ENCODE assay signal across 21 cellular contexts in the genomic region with DNA sequence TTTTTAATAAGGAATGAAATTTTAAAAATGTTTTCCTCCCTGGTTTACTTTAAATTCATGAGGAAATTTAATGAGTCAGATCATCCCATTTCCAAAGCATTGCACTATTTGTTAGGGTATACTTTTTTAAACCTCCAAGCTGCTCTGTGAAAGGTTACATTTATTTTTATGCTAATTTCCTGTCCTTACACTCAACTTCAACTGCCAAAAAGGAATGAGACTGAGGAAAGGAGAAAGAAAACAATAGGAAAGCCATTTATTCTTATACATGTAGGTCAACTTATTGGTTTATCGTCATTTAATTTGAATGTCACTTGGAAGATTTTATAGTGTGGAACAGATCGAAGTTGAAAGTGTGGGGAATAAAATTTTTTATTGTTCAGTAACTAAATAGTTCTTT.
"Had no signal": no experiment of that assay in that cellular context is flagged by ENCODE, and none has a peak within 500 bp of the region (broad histone marks: within the 10 kb centered on the region; RNA-seq: fewer than 3 reads in every experiment).

No MANE protein-coding gene starts in this region.

- ATAC-seq: activated CD4-positive, alpha-beta T cell treated with anti-CD3 and anti-CD28 coated beads for 36 hours; activated CD8-positive, alpha-beta T cell treated with anti-CD3 and anti-CD28 coated beads, Interleukin-2, amount 10 ng/mL, durations not matched to agents 7 days and 5 days; PC-3 had no signal

- H3K4me3 ChIP-seq: breast epithelium, MG63 had no signal

- DNase-seq: activated CD4-positive, alpha-beta T cell treated with anti-CD3 and anti-CD28 coated beads for 36 hours; activated CD4-positive, alpha-beta T cell treated with anti-CD3 and anti-CD28 coated beads, Interleukin-2, amount 50 U/mL, for 1 hour; activated CD8-positive, alpha-beta memory T cell treated with anti-CD3 and anti-CD28 coated beads, Interleukin-2, amount 50 U/mL, for 48 hours; activated CD8-positive, alpha-beta T cell treated with anti-CD3 and anti-CD28 coated beads, Interleukin-2, amount 10 ng/mL, durations not matched to agents 7 days and 5 days; activated T-cell treated with anti-CD3 and anti-CD28 coated beads, Interleukin-2, amount 50 U/mL, for 1 hour; aorta; caudate nucleus; MG63; MV-4-11; NCI-H1092 treated with DMSO at 0.1 percent for 48 hours; NCI-H1417 treated with DMSO at 0.1 percent for 48 hours; NCI-H187; NCI-H2081; NCI-H510A treated with DMSO at 0.1 percent for 48 hours; NCI-H69; PC-3; SIG-M5; T-helper 1 cell had no signal

- H3K27me3 Mint-ChIP-seq: activated CD4-positive, alpha-beta T cell treated with anti-CD3 and anti-CD28 coated beads for 36 hours had no signal

- H3K36me3 ChIP-seq: breast epithelium, MG63 had no signal

- H3K4me1 ChIP-seq: breast epithelium had no signal

- H3K36me3 Mint-ChIP-seq: activated naive CD4-positive, alpha-beta T cell treated with anti-CD3 and anti-CD28 coated beads, Interleukin-2, amount 50 U/mL, for 24 hours had no signal

- H3K4me1 Mint-ChIP-seq: activated CD4-positive, alpha-beta T cell treated with anti-CD3 and anti-CD28 coated beads for 36 hours; activated naive CD4-positive, alpha-beta T cell treated with anti-CD3 and anti-CD28 coated beads, Interleukin-2, amount 50 U/mL, for 24 hours had no signal

- H3K4me3 Mint-ChIP-seq: activated CD4-positive, alpha-beta T cell treated with anti-CD3 and anti-CD28 coated beads for 36 hours; activated CD8-positive, alpha-beta T cell treated with anti-CD3 and anti-CD28 coated beads, Interleukin-2, amount 10 ng/mL, durations not matched to agents 7 days and 5 days; activated naive CD4-positive, alpha-beta T cell treated with anti-CD3 and anti-CD28 coated beads, Interleukin-2, amount 50 U/mL, for 24 hours had no signal

- H3K27ac Mint-ChIP-seq: activated CD4-positive, alpha-beta T cell treated with anti-CD3 and anti-CD28 coated beads for 36 hours; activated CD8-positive, alpha-beta T cell treated with anti-CD3 and anti-CD28 coated beads, Interleukin-2, amount 10 ng/mL, durations not matched to agents 7 days and 5 days; activated naive CD4-positive, alpha-beta T cell treated with anti-CD3 and anti-CD28 coated beads, Interleukin-2, amount 50 U/mL, for 24 hours had no signal

- H3K9me3 ChIP-seq: breast epithelium, MG63 had no signal

- H3K27ac ChIP-seq: breast epithelium, VCaP had no signal
